1 cellular context compared by ENCODE assay signal in genomic region chr6:3135668-3136297, GRCh38.
A peak's percentile ranks its signal among the peaks of the same experiment; 100 is the strongest.
TF ChIP-seq lines count a peak whose summit lies in the region.

No MANE protein-coding gene starts in this region.

TF ChIP-seq in HepG2, 621 proteins besides CTCF, POLR2A, EP300 and RAD21 (continued from another document and continues in another):
- TF ChIP-seq CSRNP2 (CRISPR knock-in tag; conservative IDR thresholded peaks at IDR 0.05; ENCODE audit: low read depth) (no peak), GATA4 (IDR thresholded peaks at IDR 0.05; ENCODE audit: borderline replicate concordance, low read depth) (peak; percentile 41; the same call in 1 of the 2 replicates), NCOR1 (IDR thresholded peaks at IDR 0.05; ENCODE audit: borderline replicate concordance, low read length) (peak; percentile 66; the same call in 1 of the 2 replicates), ZNF280B (CRISPR knock-in tag; IDR thresholded peaks at IDR 0.05; ENCODE audit: borderline replicate concordance) (no peak), ZNF737 (CRISPR knock-in tag; IDR thresholded peaks at IDR 0.05; ENCODE audit: borderline replicate concordance) (no peak), NR2C2 (CRISPR knock-in tag; IDR thresholded peaks at IDR 0.05; ENCODE audit: borderline replicate concordance) (no peak), RCOR2 (CRISPR knock-in tag; IDR thresholded peaks at IDR 0.05) (no peak), ZNF780A (CRISPR knock-in tag; IDR thresholded peaks at IDR 0.05) (no peak), ZBTB21 (CRISPR knock-in tag; IDR thresholded peaks at IDR 0.05) (no peak), HOXA9 (CRISPR knock-in tag; IDR thresholded peaks at IDR 0.05; ENCODE audit: borderline replicate concordance) (no peak), GFI1 (CRISPR knock-in tag; IDR thresholded peaks at IDR 0.05; ENCODE audit: borderline replicate concordance) (no peak), ZNF850 (CRISPR knock-in tag; conservative IDR thresholded peaks at IDR 0.05) (0 out of 2 replicates have a peak, but pooled peaks have one; percentile 20), SALL2 (CRISPR knock-in tag; IDR thresholded peaks at IDR 0.05) (no peak), JDP2 (CRISPR knock-in tag; IDR thresholded peaks at IDR 0.05; ENCODE audit: borderline replicate concordance) (no peak), GPBP1L1 (CRISPR knock-in tag; IDR thresholded peaks at IDR 0.05) (no peak), CERS6 (CRISPR knock-in tag; IDR thresholded peaks at IDR 0.05) (no peak), MAFK (conservative IDR thresholded peaks at IDR 0.05 in 1 of 2, IDR thresholded peaks at IDR 0.05 in 1 of 2; ENCODE audit: low read length in 2 of 2) (no peak), KAT8 (CRISPR knock-in tag; IDR thresholded peaks at IDR 0.05) (peak; percentile 57), SKIL (CRISPR knock-in tag; IDR thresholded peaks at IDR 0.05; ENCODE audit: borderline replicate concordance) (no peak), ZNF816 (CRISPR knock-in tag; IDR thresholded peaks at IDR 0.05; ENCODE audit: borderline replicate concordance) (no peak), MYNN (CRISPR knock-in tag; IDR thresholded peaks at IDR 0.05; ENCODE audit: low read depth) (no peak; the same call in 1 of the 2 replicates), ZNF674 (CRISPR knock-in tag; IDR thresholded peaks at IDR 0.05; ENCODE audit: low read depth) (no peak), LRRFIP1 (CRISPR knock-in tag; conservative IDR thresholded peaks at IDR 0.05) (no peak), ZNF235 (CRISPR knock-in tag; IDR thresholded peaks at IDR 0.05; ENCODE audit: borderline replicate concordance) (no peak), ZNF879 (CRISPR knock-in tag; IDR thresholded peaks at IDR 0.05) (no peak), MAF1 (CRISPR knock-in tag; IDR thresholded peaks at IDR 0.05; ENCODE audit: borderline replicate concordance) (no peak), KIAA2018 (CRISPR knock-in tag; IDR thresholded peaks at IDR 0.05; ENCODE audit: borderline replicate concordance) (no peak), ZNF20 (CRISPR knock-in tag; IDR thresholded peaks at IDR 0.05) (no peak), SMYD3 (CRISPR knock-in tag; IDR thresholded peaks at IDR 0.05) (no peak), ZBTB39 (CRISPR knock-in tag; IDR thresholded peaks at IDR 0.05) (0 out of 2 replicates have a peak, but pooled peaks have one; percentile 35), CCAR2 (optimal IDR thresholded peaks at IDR 0.05; ENCODE audit: low read depth, low read length) (peak; percentile 11), SETDB1 (CRISPR knock-in tag; IDR thresholded peaks at IDR 0.05; ENCODE audit: borderline replicate concordance) (no peak), ZSCAN22 (CRISPR knock-in tag; IDR thresholded peaks at IDR 0.05) (no peak), ZNF563 (CRISPR knock-in tag; IDR thresholded peaks at IDR 0.05) (no peak), ATF7 (IDR thresholded peaks at IDR 0.05) (no peak), ATF7 (CRISPR knock-in tag; IDR thresholded peaks at IDR 0.05) (no peak), RBFOX2 (IDR thresholded peaks at IDR 0.05; ENCODE audit: low read depth, low read length) (peak; percentile 53)
